ENCODE assay signal across 9 cellular contexts in genomic region chr14:91149462-91149861, GRCh38. TPM values are rescaled to one million over a fixed set of nuclear protein-coding genes. Genes with fewer than 3 reads are reported as not detected.
A peak's percentile ranks its signal among the peaks of the same experiment; 100 is the strongest.
DNase-seq lines count a peak whose midpoint lies in the region; ATAC-seq and TF ChIP-seq lines count a peak whose summit lies in the region.
"Had no signal": no experiment of that assay in that cellular context is flagged by ENCODE, and none has a peak within 500 bp of the region (broad histone marks: within the 10 kb centered on the region; RNA-seq: fewer than 3 reads in every experiment).

No MANE protein-coding gene starts in this region.

- H2AFZ ChIP-seq in osteoblast (ENCODE audit: low read length), result no peak overlapping the region

- no peaks in the 10 kb centered on the region for H3K79me2 ChIP-seq in osteoblast (ENCODE audit: insufficient read depth, low read length)

- no peak overlapping the region for H3K27ac ChIP-seq in Panc1 (ENCODE audit: low read length)
- H3K27ac ChIP-seq in osteoblast (ENCODE audit: low read depth, low read length), result no peak overlapping the region

- CTCF ChIA-PET in Panc1 (lab: Charles Lee), result interaction anchor here (0.6 kb wide), 1 partner anchor 124 kb away, joined by 3 read pairs; no protein-coding TSS in a partner anchor
- CTCF ChIA-PET in HEK293T (lab: Yijun Ruan, JAX), result no interaction called here

- H3K4me2 ChIP-seq in osteoblast (ENCODE audit: insufficient read depth, low read length), result peak overlapping the region; percentile 46

- TF ChIP-seq CTCF in Panc1 (IDR thresholded peaks at IDR 0.05), result no peak
- TF ChIP-seq CTCF in osteoblast (IDR thresholded peaks at IDR 0.05; ENCODE audit: extremely low read depth, low read depth, low read length), result no peak

- DNase-seq in COLO668 (lab: John Stamatoyannopoulos, UW; ENCODE audit: unreplicated experiment), result peak; percentile 41
- DNase-seq in Panc1 (ENCODE audit: low read depth, low spot score), result peak; percentile 7
- peak; percentile 94 for DNase-seq in osteoblast (ENCODE audit: insufficient read length, low spot score, missing footprints)
- no peak for DNase-seq in activated CD4-positive, alpha-beta T cell treated with anti-CD3 and anti-CD28 coated beads, Interleukin-2, amount 50 U/mL, for 4 hours
- no peak for DNase-seq in 8988T
- no peak for DNase-seq in NCI-H748 treated with DMSO at 0.1 percent for 48 hours (lab: John Stamatoyannopoulos, UW)
- DNase-seq in HEK293T (ENCODE audit: extremely low spot score), result no peak
- DNase-seq: NCI-H1417 treated with DMSO at 0.1 percent for 48 hours had no signal

- no peak for ATAC-seq in Panc1
- peak; percentile 94 for ATAC-seq in esophagus mucosa

- no peaks in the 10 kb centered on the region for H3K9me3 ChIP-seq in Panc1 (ENCODE audit: control insufficient read depth, insufficient read depth, low read depth, low read length)
- no peaks in the 10 kb centered on the region for H3K9me3 ChIP-seq in osteoblast (ENCODE audit: low read depth, low read length)

- H3K27me3 ChIP-seq in Panc1 (ENCODE audit: control insufficient read depth, insufficient read depth, low read length) (no peaks in the 10 kb centered on the region), osteoblast (ENCODE audit: insufficient read depth, low read length) (no peaks in the 10 kb centered on the region)

- intact Hi-C loops in Panc1 (cut with micrococcal nuclease; ENCODE audit: unreplicated experiment), result no loop called here

- no peak overlapping the region for H3K4me3 ChIP-seq in Panc1 (ENCODE audit: low read depth in 2 of 2, low read length in 2 of 2)
- no peak overlapping the region for H3K4me3 ChIP-seq in osteoblast (ENCODE audit: insufficient read depth, low read length)

- POLR2A ChIA-PET in Panc1 (lab: Charles Lee), result no interaction called here
- POLR2A ChIA-PET in HEK293T (lab: Yijun Ruan, JAX), result no interaction called here

- peaks cover 14% of the 10 kb centered on the region for H4K20me1 ChIP-seq in osteoblast (ENCODE audit: insufficient read depth, low read length)

- BruUV-seq in Panc1 (replicated peaks; lab: Mats Ljungman, UMichigan), result no TSS peak

- H3K36me3 ChIP-seq in Panc1 (ENCODE audit: control insufficient read depth, insufficient read depth, low read length), result no peaks in the 10 kb centered on the region
- peaks cover 12% of the 10 kb centered on the region for H3K36me3 ChIP-seq in osteoblast (ENCODE audit: insufficient read depth, low read length)

- H3K4me1 ChIP-seq in Panc1 (ENCODE audit: control insufficient read depth, insufficient read depth, low read length) (no peaks in the 10 kb centered on the region), osteoblast (ENCODE audit: insufficient read depth, low read length) (peaks cover 9% of the 10 kb centered on the region)

- in situ Hi-C loops in Panc1 (cut with HindIII; ENCODE audit: low pct_unique_long_range_greater_than_20kb, low sequenced_read_pairs), result no loop called here

TF ChIP-seq in HEK293T, 16 proteins besides CTCF, POLR2A, EP300 and RAD21:
- no peak for TF ChIP-seq FOXA1 (IDR thresholded peaks at IDR 0.05)
- no peak for TF ChIP-seq HDGF (IDR thresholded peaks at IDR 0.05; ENCODE audit: borderline replicate concordance)
- TF ChIP-seq SP1 (IDR thresholded peaks at IDR 0.05), result no peak
- no peak for TF ChIP-seq SUZ12 (IDR thresholded peaks at IDR 0.05)
- no peak for TF ChIP-seq ZNF384 (IDR thresholded peaks at IDR 0.05)
- TF ChIP-seq ELF4 (IDR thresholded peaks at IDR 0.05), result no peak
- TF ChIP-seq BHLHE40 (IDR thresholded peaks at IDR 0.05; ENCODE audit: borderline replicate concordance), result no peak
- TF ChIP-seq ARNT (IDR thresholded peaks at IDR 0.05), result no peak
- no peak for TF ChIP-seq FOXK2 (IDR thresholded peaks at IDR 0.05)
- TF ChIP-seq CTBP1 (IDR thresholded peaks at IDR 0.05; ENCODE audit: borderline replicate concordance), result no peak
- TF ChIP-seq NFRKB (IDR thresholded peaks at IDR 0.05), result no peak
- TF ChIP-seq LEF1 (IDR thresholded peaks at IDR 0.05; ENCODE audit: borderline replicate concordance), result no peak
- no peak for TF ChIP-seq L3MBTL2 (conservative IDR thresholded peaks at IDR 0.05)
- no peak for TF ChIP-seq FOXM1 (IDR thresholded peaks at IDR 0.05; ENCODE audit: borderline replicate concordance)
- no peak for TF ChIP-seq TARDBP (IDR thresholded peaks at IDR 0.05)
TF ChIP-seq in HEK293T: peak in this region for 0.

RNA-seq across cellular contexts. Expression of gene DGLUCY, which starts 35.6 kb away (rescaled TPM):
- total RNA-seq in Panc1 (2021; ENCODE audit: unreplicated experiment) (21.3 TPM), esophagus mucosa (21.8 TPM), osteoblast (45.6 and 55.4 TPM in 2 replicates)
- polyA plus RNA-seq in Panc1 (2012; ENCODE audit: insufficient read length), result 21.6 TPM

Comparison
In these comparisons a context has a peak if more than half of its experiments do, and no peak if none do; other contexts are left out.
1. DNase-seq: peak in COLO668 (single experiment), Panc1 (single experiment) and osteoblast (single experiment); none in activated CD4-positive, alpha-beta T cell treated with anti-CD3 and anti-CD28 coated beads, Interleukin-2, amount 50 U/mL, for 4 hours (0 of 2), 8988T (single experiment), NCI-H748 treated with DMSO at 0.1 percent for 48 hours (single experiment) and HEK293T (single experiment).